Comparison of ENCODE assay signal across 27 cellular contexts in genomic region chr7:50300336-50300735, GRCh38. TPM values are rescaled to one million over a fixed set of nuclear protein-coding genes. Genes with fewer than 3 reads are reported as not detected.
DNase-seq lines count a peak whose midpoint lies in the region; ATAC-seq, FAIRE-seq and TF ChIP-seq lines count a peak whose summit lies in the region.
"Had no signal": no experiment of that assay in that cellular context is flagged by ENCODE, and none has a peak within 500 bp of the region (broad histone marks: within the 10 kb centered on the region; RNA-seq: fewer than 3 reads in every experiment).

No MANE protein-coding gene starts in this region.

- H3K4me1 ChIP-seq in naive thymus-derived CD4-positive, alpha-beta T cell (ENCODE audit: control insufficient read depth in 2 of 2, insufficient read depth in 2 of 2, low read length in 2 of 2): peaks cover 0 to 41% of the 10 kb centered on the region in 2 donors
- peaks cover 6% of the 10 kb centered on the region for H3K4me1 ChIP-seq in ovary (ENCODE audit: insufficient read depth)
- no peaks in the 10 kb centered on the region for H3K4me1 ChIP-seq in small intestine (ENCODE audit: control insufficient read depth in 2 of 2, insufficient read depth in 1 of 2, low read depth in 1 of 2, low read length in 1 of 2)
- H3K4me1 ChIP-seq: gastrocnemius medialis had no signal

- no peaks in the 10 kb centered on the region for H3K9me3 Mint-ChIP-seq in activated naive CD4-positive, alpha-beta T cell treated with anti-CD3 and anti-CD28 coated beads for 36 hours
- H3K9me3 Mint-ChIP-seq in IgD-negative memory B cell: no peaks in the 10 kb centered on the region
- no peaks in the 10 kb centered on the region for H3K9me3 Mint-ChIP-seq in activated T-helper 17 cell treated with anti-CD3 and anti-CD28 coated beads, Interleukin-2, amount 50 U/mL, for 72 hours
- peaks cover 0 to 4% (median 0%) of the 10 kb centered on the region in 11 donors for H3K9me3 Mint-ChIP-seq in naive thymus-derived CD4-positive, alpha-beta T cell
- H3K9me3 Mint-ChIP-seq: dendritic cell treated with granulocyte-macrophage colony-stimulating factor and Interleukin-4, amounts not matched to agents 40 ng/mL and 50 ng/mL, for 4 days had no signal

- no peak for TF ChIP-seq CTCF in ovary (IDR thresholded peaks at IDR 0.05)

- no peaks in the 10 kb centered on the region for H3K27me3 Mint-ChIP-seq in activated naive CD4-positive, alpha-beta T cell treated with anti-CD3 and anti-CD28 coated beads for 36 hours (ENCODE audit: low read depth)
- H3K27me3 Mint-ChIP-seq in IgD-negative memory B cell: no peaks in the 10 kb centered on the region
- no peaks in the 10 kb centered on the region for H3K27me3 Mint-ChIP-seq in activated T-helper 17 cell treated with anti-CD3 and anti-CD28 coated beads, Interleukin-2, amount 50 U/mL, for 72 hours
- H3K27me3 Mint-ChIP-seq in naive thymus-derived CD4-positive, alpha-beta T cell: peaks cover 0 to 8% (median 0%) of the 10 kb centered on the region in 5 donors

- H3K4me1 Mint-ChIP-seq in activated naive CD4-positive, alpha-beta T cell treated with anti-CD3 and anti-CD28 coated beads for 36 hours (ENCODE audit: low read depth): peaks cover 51% of the 10 kb centered on the region
- peaks cover 9 to 14% (median 12%) of the 10 kb centered on the region in 3 donors for H3K4me1 Mint-ChIP-seq in IgD-negative memory B cell
- peaks cover 12% of the 10 kb centered on the region for H3K4me1 Mint-ChIP-seq in activated T-helper 17 cell treated with anti-CD3 and anti-CD28 coated beads, Interleukin-2, amount 50 U/mL, for 72 hours
- peaks cover 30 to 72% (median 64%) of the 10 kb centered on the region in 7 donors for H3K4me1 Mint-ChIP-seq in naive thymus-derived CD4-positive, alpha-beta T cell
- H3K4me1 Mint-ChIP-seq: nephron had no signal

- POLR2A ChIA-PET in naive thymus-derived CD4-positive, alpha-beta T cell (lab: Charles Lee): interaction anchor here (0.7 to 44.3 kb wide), 14 partner anchors 9 to 94 kb away, joined by 3 to 2368 read pairs (median 4); no protein-coding TSS in a partner anchor

- TF ChIP-seq POLR2A in ovary (IDR thresholded peaks at IDR 0.05): no peak

- no peak overlapping the region for H3K4me3 ChIP-seq in naive thymus-derived CD4-positive, alpha-beta T cell (ENCODE audit: low read length)
- H3K4me3 ChIP-seq in ovary: no peak overlapping the region
- H3K4me3 ChIP-seq in small intestine (ENCODE audit: low read depth in 1 of 2, low read length in 2 of 2): no peak overlapping the region
- H3K4me3 ChIP-seq: gastrocnemius medialis, hepatocyte, pancreas, SK-N-MC, tibial nerve had no signal

- peaks cover 0 to 6% (median 0%) of the 10 kb centered on the region in 3 experiments for H3K36me3 ChIP-seq in naive thymus-derived CD4-positive, alpha-beta T cell (ENCODE audit: control insufficient read depth in 2 of 3, insufficient read depth in 3 of 3, low read length in 3 of 3)
- H3K36me3 ChIP-seq in ovary (no peaks in the 10 kb centered on the region), small intestine (ENCODE audit: control insufficient read depth in 2 of 2, insufficient read depth in 2 of 2, low read length in 2 of 2) (no peaks in the 10 kb centered on the region)
- H3K36me3 ChIP-seq: gastrocnemius medialis, pancreas, tibial nerve had no signal

- TF ChIP-seq EP300 in ovary (IDR thresholded peaks at IDR 0.05): no peak

- CTCF ChIA-PET in activated naive CD4-positive, alpha-beta T cell treated with anti-CD3 and anti-CD28 coated beads for 36 hours (lab: Charles Lee): interaction anchor here (0.6 to 2.0 kb wide), 9 partner anchors 16 to 161 kb away, joined by 3 to 8 read pairs (median 4); no protein-coding TSS in a partner anchor
- CTCF ChIA-PET in naive thymus-derived CD4-positive, alpha-beta T cell (lab: Charles Lee): interaction anchor here (1.1 to 1.5 kb wide), 5 partner anchors 33 to 86 kb away, joined by 3 to 5 read pairs (median 4); no protein-coding TSS in a partner anchor

- 51 to 61% (median 55%) methylated on average over 4 of the region's 4 CpGs for WGBS in ovary, 3 donors
- 62 to 72% (median 66%) methylated on average over 4 of the region's 4 CpGs for WGBS in small intestine, 3 donors

- H3K27ac Mint-ChIP-seq in activated naive CD4-positive, alpha-beta T cell treated with anti-CD3 and anti-CD28 coated beads for 36 hours: no peak overlapping the region
- H3K27ac Mint-ChIP-seq in IgD-negative memory B cell: peak overlapping the region in 2 of 3 donors; percentile 33 to 54
- no peak overlapping the region for H3K27ac Mint-ChIP-seq in activated T-helper 17 cell treated with anti-CD3 and anti-CD28 coated beads, Interleukin-2, amount 50 U/mL, for 72 hours
- peak overlapping the region in 8 of 9 donors; percentile 83 to 98 (median 95) for H3K27ac Mint-ChIP-seq in naive thymus-derived CD4-positive, alpha-beta T cell
- H3K27ac Mint-ChIP-seq: dendritic cell treated with granulocyte-macrophage colony-stimulating factor and Interleukin-4, amounts not matched to agents 40 ng/mL and 50 ng/mL, for 4 days; nephron had no signal

- no peaks in the 10 kb centered on the region for H3K9me3 ChIP-seq in naive thymus-derived CD4-positive, alpha-beta T cell (ENCODE audit: control insufficient read depth in 2 of 3, low read length in 3 of 3)
- H3K9me3 ChIP-seq in ovary: no peaks in the 10 kb centered on the region
- H3K9me3 ChIP-seq in small intestine (ENCODE audit: control insufficient read depth, low read depth): no peaks in the 10 kb centered on the region
- H3K9me3 ChIP-seq: gastrocnemius medialis, pancreas, tibial nerve had no signal

- no peak for FAIRE-seq in small intestine (lab: Jason Lieb, UNC)
- FAIRE-seq: bronchial epithelial cell, pancreas had no signal

- intact Hi-C loops in activated naive CD4-positive, alpha-beta T cell treated with anti-CD3 and anti-CD28 coated beads for 36 hours (cut with micrococcal nuclease): no loop called here
- intact Hi-C loops in naive thymus-derived CD4-positive, alpha-beta T cell (cut with micrococcal nuclease): loop anchor here in 1 of 2 donors (1.0 kb wide), 1 partner anchor 8 kb away; no protein-coding TSS in a partner anchor
- intact Hi-C loops in ovary (cut with DNase I): no loop called here

- H3K36me3 Mint-ChIP-seq in activated naive CD4-positive, alpha-beta T cell treated with anti-CD3 and anti-CD28 coated beads for 36 hours (ENCODE audit: low read depth): peaks cover 4% of the 10 kb centered on the region
- H3K36me3 Mint-ChIP-seq in IgD-negative memory B cell: peaks cover 3% of the 10 kb centered on the region
- no peaks in the 10 kb centered on the region for H3K36me3 Mint-ChIP-seq in activated T-helper 17 cell treated with anti-CD3 and anti-CD28 coated beads, Interleukin-2, amount 50 U/mL, for 72 hours (ENCODE audit: low read depth)
- H3K36me3 Mint-ChIP-seq in naive thymus-derived CD4-positive, alpha-beta T cell: peaks cover 2 to 6% (median 4%) of the 10 kb centered on the region in 5 donors

- H3K27me3 ChIP-seq in naive thymus-derived CD4-positive, alpha-beta T cell (ENCODE audit: control insufficient read depth in 2 of 2, insufficient read depth in 2 of 2, low read length in 2 of 2): no peaks in the 10 kb centered on the region
- H3K27me3 ChIP-seq in ovary (no peaks in the 10 kb centered on the region), small intestine (ENCODE audit: control insufficient read depth in 2 of 2, insufficient read depth in 2 of 2, low read length in 2 of 2) (peaks cover 3 to 9% of the 10 kb centered on the region in 2 donors)

- ATAC-seq in activated T-helper 17 cell treated with anti-CD3 and anti-CD28 coated beads, Interleukin-2, amount 50 U/mL, for 72 hours (replicated peaks): no peak
- no peak for ATAC-seq in naive thymus-derived CD4-positive, alpha-beta T cell
- ATAC-seq: gastrocnemius medialis, left lobe of liver, pancreas, right cardiac atrium had no signal

- DNase-seq in activated naive CD4-positive, alpha-beta T cell treated with anti-CD3 and anti-CD28 coated beads for 36 hours: no peak
- no peak for DNase-seq in activated naive CD4-positive, alpha-beta T cell treated with Interleukin-2 at 50 U/mL for 16 hours
- no peak for DNase-seq in naive thymus-derived CD4-positive, alpha-beta T cell
- DNase-seq in SKM-1 treated with dmso at 0.1 percent for 144 hours (lab: John Stamatoyannopoulos, UW; ENCODE audit: unreplicated experiment): no peak
- DNase-seq in ovary: no peak
- DNase-seq in small intestine: no peak
- DNase-seq: activated CD8-positive, alpha-beta memory T cell treated with anti-CD3 and anti-CD28 coated beads for 24 hours; activated T-cell treated with anti-CD3 and anti-CD28 coated beads, Interleukin-2, amount 50 U/mL, for 1 hour; amygdala; gastrocnemius medialis; NCI-H1092; NCI-H187; NCI-H2171 treated with DMSO at 0.1 percent for 48 hours; NCI-H526 treated with DMSO at 0.1 percent for 48 hours; pancreas; right cardiac atrium had no signal

- H3K4me3 Mint-ChIP-seq in activated naive CD4-positive, alpha-beta T cell treated with anti-CD3 and anti-CD28 coated beads for 36 hours: peak overlapping the region; percentile 20
- peak overlapping the region in 1 of 4 donors; percentile 50 for H3K4me3 Mint-ChIP-seq in IgD-negative memory B cell
- H3K4me3 Mint-ChIP-seq in activated T-helper 17 cell treated with anti-CD3 and anti-CD28 coated beads, Interleukin-2, amount 50 U/mL, for 72 hours: peak overlapping the region; percentile 26
- H3K4me3 Mint-ChIP-seq in naive thymus-derived CD4-positive, alpha-beta T cell: peak overlapping the region; percentile 4 to 93 (median 73)
- H3K4me3 Mint-ChIP-seq: dendritic cell treated with granulocyte-macrophage colony-stimulating factor and Interleukin-4, amounts not matched to agents 40 ng/mL and 50 ng/mL, for 4 days had no signal

- peak overlapping the region; percentile 66 for H3K27ac ChIP-seq in naive thymus-derived CD4-positive, alpha-beta T cell (ENCODE audit: low read depth, low read length)
- H3K27ac ChIP-seq in ovary (no peak overlapping the region), small intestine (ENCODE audit: low read depth in 1 of 2, low read length in 1 of 2) (no peak overlapping the region)
- H3K27ac ChIP-seq: gastrocnemius medialis, hepatocyte, HL-60, pancreas, SK-N-MC, tibial nerve had no signal

RNA-seq across cellular contexts. Expression of gene IKZF1, which starts 4.2 kb away (rescaled TPM):
- 100 to 1,000 TPM; 213 to 226 TPM for total RNA-seq in activated naive CD4-positive, alpha-beta T cell treated with anti-CD3 and anti-CD28 coated beads for 36 hours
- polyA plus RNA-seq in IgD-negative memory B cell: 213 TPM
- 100 to 1,000 TPM; 253 to 343 TPM for total RNA-seq in activated T-helper 17 cell treated with anti-CD3 and anti-CD28 coated beads, Interleukin-2, amount 50 U/mL, for 72 hours
- total RNA-seq in naive thymus-derived CD4-positive, alpha-beta T cell: 100 to 1,000 TPM; 388 to 548 (median 463) TPM
- 100 to 1,000 TPM; 258 to 318 TPM for polyA plus RNA-seq in naive thymus-derived CD4-positive, alpha-beta T cell
- 1 to 10 TPM; 1.8 to 7.5 (median 3.3) TPM for total RNA-seq in ovary
- polyA plus RNA-seq in ovary: 1 to 10 TPM in 1 of 2 donors, under 1 TPM in 1; 0.59 to 6.5 TPM
- polyA plus RNA-seq in small intestine: 1 to 10 TPM; 1.8 to 5.9 (median 3.0) TPM
- total RNA-seq: bronchial epithelial cell had no signal
- polyA plus RNA-seq: AG04450 had no signal

Comparison
In these comparisons a context has a peak if more than half of its experiments do, and no peak if none do; other contexts are left out.
1. H3K27ac Mint-ChIP-seq: peak in IgD-negative memory B cell (2 of 3) and naive thymus-derived CD4-positive, alpha-beta T cell (8 of 9); none in activated naive CD4-positive, alpha-beta T cell treated with anti-CD3 and anti-CD28 coated beads for 36 hours (single experiment) and activated T-helper 17 cell treated with anti-CD3 and anti-CD28 coated beads, Interleukin-2, amount 50 U/mL, for 72 hours (single experiment).
2. RNA of gene IKZF1, which starts 4.2 kb away (total RNA-seq): 388 to 548 TPM in naive thymus-derived CD4-positive, alpha-beta T cell, 253 to 343 TPM in activated T-helper 17 cell treated with anti-CD3 and anti-CD28 coated beads, Interleukin-2, amount 50 U/mL, for 72 hours and 213 to 226 TPM in activated naive CD4-positive, alpha-beta T cell treated with anti-CD3 and anti-CD28 coated beads for 36 hours; 1.8 to 7.5 TPM in ovary; every median in the first group is over 10 times any median in the second.